ENCODE assay signal across 8 cellular contexts in the genomic region with DNA sequence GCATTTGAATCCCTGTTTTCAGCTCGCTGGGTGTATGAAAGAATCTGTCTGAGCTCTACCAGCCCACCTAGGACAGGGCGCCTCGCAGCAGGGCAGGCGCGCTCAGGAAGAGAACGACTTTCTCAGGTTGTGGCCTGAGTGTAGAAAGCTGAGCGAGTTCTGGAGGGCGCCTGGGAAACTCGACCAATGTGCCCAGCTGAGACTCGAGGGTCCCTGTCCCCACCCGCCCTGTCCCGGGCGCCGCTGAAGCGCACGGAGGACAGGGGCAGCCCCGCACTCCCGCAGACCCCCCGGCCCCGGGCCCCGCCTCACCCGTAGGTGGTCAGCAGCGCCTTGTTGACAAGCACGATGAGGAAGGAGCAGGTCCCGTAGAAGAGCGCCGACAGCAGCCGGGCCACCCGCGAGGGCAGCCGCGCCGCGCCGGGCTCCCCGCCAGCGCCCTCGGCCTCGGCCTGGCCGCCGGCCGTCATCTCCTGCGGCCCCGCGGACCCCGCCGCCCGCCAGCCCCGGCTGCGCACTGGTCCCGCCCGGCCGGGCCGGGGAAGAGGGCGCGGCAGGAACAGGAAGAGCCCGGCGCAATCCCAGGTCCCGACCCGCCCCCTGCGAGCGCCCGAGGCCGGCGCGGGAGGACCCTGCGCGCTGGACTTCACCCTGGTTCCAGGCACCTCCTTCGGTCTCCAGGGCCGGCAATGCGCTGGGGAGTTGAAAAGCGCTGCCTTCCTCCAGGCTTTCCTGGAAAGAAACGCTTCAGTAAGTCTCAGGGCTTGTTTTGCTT. TPM values are rescaled to one million over a fixed set of nuclear protein-coding genes. Genes with fewer than 3 reads are reported as not detected.
DNase-seq lines count a peak whose midpoint lies in the region; ATAC-seq and TF ChIP-seq lines count a peak whose summit lies in the region.

A gene (minus strand): TSS at position 547 of the 775 bp plus-strand sequence. CDS start 77 bp downstream, at position 470.

- H3K36me3 Mint-ChIP-seq in GM23338 (ENCODE audit: low read depth) = peaks cover 13% of the 10 kb centered on the region; the same call in 2 of the 3 replicates

- peaks cover 3% of the 10 kb centered on the region for H3F3A ChIP-seq in GM23338 (replicated peaks; ENCODE audit: low read depth)

- H2AFZ ChIP-seq in GM23338 = peak within 1 kb of the TSS; percentile 97

- H3K27me3 Mint-ChIP-seq in GM23338 (ENCODE audit: insufficient read depth, low read depth, poor library complexity) = peaks cover 8% of the 10 kb centered on the region

- no peaks in the 10 kb centered on the region for H3K9me3 Mint-ChIP-seq in GM23338

- H3K79me2 ChIP-seq in GM23338 (replicated peaks; ENCODE audit: insufficient read depth) = no peaks in the 10 kb centered on the region

- peaks cover 14% of the 10 kb centered on the region; the same call in 1 of the 2 replicates for H3K36me3 ChIP-seq in GM23338 (ENCODE audit: insufficient read depth)

- peak within 1 kb of the TSS; percentile 86 for H3K4me3 Mint-ChIP-seq in GM23338

- peaks cover 18% of the 10 kb centered on the region; the same call in 2 of the 3 replicates for H3K4me1 Mint-ChIP-seq in GM23338

- H3K27ac Mint-ChIP-seq in GM23338 = no peak within 1 kb of the TSS; the same call in 1 of the 2 replicates

- H4K20me1 ChIP-seq in GM23338 (replicated peaks; ENCODE audit: insufficient read depth) = no peaks in the 10 kb centered on the region

- no peaks in the 10 kb centered on the region for H3K9me2 ChIP-seq in GM23338 (ENCODE audit: insufficient read depth)

- DNase-seq in C1 segment of cervical spinal cord (lab: John Stamatoyannopoulos, UW) (peak in 10 of 14 donors; percentile 18 to 77 (median 57)), GM23338 (ENCODE audit: low spot score) (peak; percentile 88), SW480 (ENCODE audit: low spot score) (peak; percentile 66), islet precursor cell (peak; percentile 87), skeletal muscle cell (ENCODE audit: low read depth) (no peak), NOMO-1 treated with dmso at 0.1 percent for 144 hours (lab: John Stamatoyannopoulos, UW; ENCODE audit: unreplicated experiment) (no peak)

- H3K27ac ChIP-seq in GM23338 (ENCODE audit: low read depth) = 0 out of 2 replicates have a peak within 1 kb of the TSS, but pooled peaks have one; percentile 5
- peak within 1 kb of the TSS; percentile 79 for H3K27ac ChIP-seq in cingulate gyrus (ENCODE audit: low read depth, low read length)

- no peaks in the 10 kb centered on the region for H3K27me3 ChIP-seq in GM23338 (ENCODE audit: insufficient read depth)

- peaks cover 18% of the 10 kb centered on the region for H3K4me1 ChIP-seq in GM23338 (ENCODE audit: insufficient read depth)

- peak within 1 kb of the TSS; percentile 90 for H3K4me2 ChIP-seq in GM23338

- peak within 1 kb of the TSS; percentile 74 for H3K4me3 ChIP-seq in GM23338
- H3K4me3 ChIP-seq in skeletal muscle cell (ENCODE audit: low read depth, low read length) = peak within 1 kb of the TSS; percentile 64

- ATAC-seq in GM23338 (peak; percentile 94), HG02938 (IDR thresholded peaks at IDR 0.05; ENCODE audit: unreplicated experiment) (no peak)

- no peak for TF ChIP-seq CTCF in GM23338 (conservative IDR thresholded peaks at IDR 0.05; ENCODE audit: low read depth in 2 of 2)

TF ChIP-seq in GM23338, 12 proteins besides CTCF, POLR2A, EP300 and RAD21 (continues in another document):
- TF ChIP-seq, protein P1, sequence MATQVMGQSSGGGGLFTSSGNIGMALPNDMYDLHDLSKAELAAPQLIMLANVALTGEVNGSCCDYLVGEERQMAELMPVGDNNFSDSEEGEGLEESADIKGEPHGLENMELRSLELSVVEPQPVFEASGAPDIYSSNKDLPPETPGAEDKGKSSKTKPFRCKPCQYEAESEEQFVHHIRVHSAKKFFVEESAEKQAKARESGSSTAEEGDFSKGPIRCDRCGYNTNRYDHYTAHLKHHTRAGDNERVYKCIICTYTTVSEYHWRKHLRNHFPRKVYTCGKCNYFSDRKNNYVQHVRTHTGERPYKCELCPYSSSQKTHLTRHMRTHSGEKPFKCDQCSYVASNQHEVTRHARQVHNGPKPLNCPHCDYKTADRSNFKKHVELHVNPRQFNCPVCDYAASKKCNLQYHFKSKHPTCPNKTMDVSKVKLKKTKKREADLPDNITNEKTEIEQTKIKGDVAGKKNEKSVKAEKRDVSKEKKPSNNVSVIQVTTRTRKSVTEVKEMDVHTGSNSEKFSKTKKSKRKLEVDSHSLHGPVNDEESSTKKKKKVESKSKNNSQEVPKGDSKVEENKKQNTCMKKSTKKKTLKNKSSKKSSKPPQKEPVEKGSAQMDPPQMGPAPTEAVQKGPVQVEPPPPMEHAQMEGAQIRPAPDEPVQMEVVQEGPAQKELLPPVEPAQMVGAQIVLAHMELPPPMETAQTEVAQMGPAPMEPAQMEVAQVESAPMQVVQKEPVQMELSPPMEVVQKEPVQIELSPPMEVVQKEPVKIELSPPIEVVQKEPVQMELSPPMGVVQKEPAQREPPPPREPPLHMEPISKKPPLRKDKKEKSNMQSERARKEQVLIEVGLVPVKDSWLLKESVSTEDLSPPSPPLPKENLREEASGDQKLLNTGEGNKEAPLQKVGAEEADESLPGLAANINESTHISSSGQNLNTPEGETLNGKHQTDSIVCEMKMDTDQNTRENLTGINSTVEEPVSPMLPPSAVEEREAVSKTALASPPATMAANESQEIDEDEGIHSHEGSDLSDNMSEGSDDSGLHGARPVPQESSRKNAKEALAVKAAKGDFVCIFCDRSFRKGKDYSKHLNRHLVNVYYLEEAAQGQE (IDR thresholded peaks at IDR 0.05; ENCODE audit: unreplicated experiment) = no peak
- TF ChIP-seq JUNB (IDR thresholded peaks at IDR 0.05; ENCODE audit: unreplicated experiment) (no peak), CREB1 (CRISPR knock-in tag; IDR thresholded peaks at IDR 0.05; ENCODE audit: low read depth) (no peak), NANOG (IDR thresholded peaks at IDR 0.05; ENCODE audit: borderline replicate concordance) (no peak), POLR2AphosphoS5 (IDR thresholded peaks at IDR 0.05; ENCODE audit: low read depth) (no peak), EZH2phosphoT487 (IDR thresholded peaks at IDR 0.05; ENCODE audit: unreplicated experiment) (no peak), ZNF114 (CRISPR knock-in tag; IDR thresholded peaks at IDR 0.05) (no peak), STAT1 (IDR thresholded peaks at IDR 0.05; ENCODE audit: unreplicated experiment) (no peak), EZH2 (IDR thresholded peaks at IDR 0.05; ENCODE audit: low read depth, unreplicated experiment) (no peak)
- TF ChIP-seq, protein P2, sequence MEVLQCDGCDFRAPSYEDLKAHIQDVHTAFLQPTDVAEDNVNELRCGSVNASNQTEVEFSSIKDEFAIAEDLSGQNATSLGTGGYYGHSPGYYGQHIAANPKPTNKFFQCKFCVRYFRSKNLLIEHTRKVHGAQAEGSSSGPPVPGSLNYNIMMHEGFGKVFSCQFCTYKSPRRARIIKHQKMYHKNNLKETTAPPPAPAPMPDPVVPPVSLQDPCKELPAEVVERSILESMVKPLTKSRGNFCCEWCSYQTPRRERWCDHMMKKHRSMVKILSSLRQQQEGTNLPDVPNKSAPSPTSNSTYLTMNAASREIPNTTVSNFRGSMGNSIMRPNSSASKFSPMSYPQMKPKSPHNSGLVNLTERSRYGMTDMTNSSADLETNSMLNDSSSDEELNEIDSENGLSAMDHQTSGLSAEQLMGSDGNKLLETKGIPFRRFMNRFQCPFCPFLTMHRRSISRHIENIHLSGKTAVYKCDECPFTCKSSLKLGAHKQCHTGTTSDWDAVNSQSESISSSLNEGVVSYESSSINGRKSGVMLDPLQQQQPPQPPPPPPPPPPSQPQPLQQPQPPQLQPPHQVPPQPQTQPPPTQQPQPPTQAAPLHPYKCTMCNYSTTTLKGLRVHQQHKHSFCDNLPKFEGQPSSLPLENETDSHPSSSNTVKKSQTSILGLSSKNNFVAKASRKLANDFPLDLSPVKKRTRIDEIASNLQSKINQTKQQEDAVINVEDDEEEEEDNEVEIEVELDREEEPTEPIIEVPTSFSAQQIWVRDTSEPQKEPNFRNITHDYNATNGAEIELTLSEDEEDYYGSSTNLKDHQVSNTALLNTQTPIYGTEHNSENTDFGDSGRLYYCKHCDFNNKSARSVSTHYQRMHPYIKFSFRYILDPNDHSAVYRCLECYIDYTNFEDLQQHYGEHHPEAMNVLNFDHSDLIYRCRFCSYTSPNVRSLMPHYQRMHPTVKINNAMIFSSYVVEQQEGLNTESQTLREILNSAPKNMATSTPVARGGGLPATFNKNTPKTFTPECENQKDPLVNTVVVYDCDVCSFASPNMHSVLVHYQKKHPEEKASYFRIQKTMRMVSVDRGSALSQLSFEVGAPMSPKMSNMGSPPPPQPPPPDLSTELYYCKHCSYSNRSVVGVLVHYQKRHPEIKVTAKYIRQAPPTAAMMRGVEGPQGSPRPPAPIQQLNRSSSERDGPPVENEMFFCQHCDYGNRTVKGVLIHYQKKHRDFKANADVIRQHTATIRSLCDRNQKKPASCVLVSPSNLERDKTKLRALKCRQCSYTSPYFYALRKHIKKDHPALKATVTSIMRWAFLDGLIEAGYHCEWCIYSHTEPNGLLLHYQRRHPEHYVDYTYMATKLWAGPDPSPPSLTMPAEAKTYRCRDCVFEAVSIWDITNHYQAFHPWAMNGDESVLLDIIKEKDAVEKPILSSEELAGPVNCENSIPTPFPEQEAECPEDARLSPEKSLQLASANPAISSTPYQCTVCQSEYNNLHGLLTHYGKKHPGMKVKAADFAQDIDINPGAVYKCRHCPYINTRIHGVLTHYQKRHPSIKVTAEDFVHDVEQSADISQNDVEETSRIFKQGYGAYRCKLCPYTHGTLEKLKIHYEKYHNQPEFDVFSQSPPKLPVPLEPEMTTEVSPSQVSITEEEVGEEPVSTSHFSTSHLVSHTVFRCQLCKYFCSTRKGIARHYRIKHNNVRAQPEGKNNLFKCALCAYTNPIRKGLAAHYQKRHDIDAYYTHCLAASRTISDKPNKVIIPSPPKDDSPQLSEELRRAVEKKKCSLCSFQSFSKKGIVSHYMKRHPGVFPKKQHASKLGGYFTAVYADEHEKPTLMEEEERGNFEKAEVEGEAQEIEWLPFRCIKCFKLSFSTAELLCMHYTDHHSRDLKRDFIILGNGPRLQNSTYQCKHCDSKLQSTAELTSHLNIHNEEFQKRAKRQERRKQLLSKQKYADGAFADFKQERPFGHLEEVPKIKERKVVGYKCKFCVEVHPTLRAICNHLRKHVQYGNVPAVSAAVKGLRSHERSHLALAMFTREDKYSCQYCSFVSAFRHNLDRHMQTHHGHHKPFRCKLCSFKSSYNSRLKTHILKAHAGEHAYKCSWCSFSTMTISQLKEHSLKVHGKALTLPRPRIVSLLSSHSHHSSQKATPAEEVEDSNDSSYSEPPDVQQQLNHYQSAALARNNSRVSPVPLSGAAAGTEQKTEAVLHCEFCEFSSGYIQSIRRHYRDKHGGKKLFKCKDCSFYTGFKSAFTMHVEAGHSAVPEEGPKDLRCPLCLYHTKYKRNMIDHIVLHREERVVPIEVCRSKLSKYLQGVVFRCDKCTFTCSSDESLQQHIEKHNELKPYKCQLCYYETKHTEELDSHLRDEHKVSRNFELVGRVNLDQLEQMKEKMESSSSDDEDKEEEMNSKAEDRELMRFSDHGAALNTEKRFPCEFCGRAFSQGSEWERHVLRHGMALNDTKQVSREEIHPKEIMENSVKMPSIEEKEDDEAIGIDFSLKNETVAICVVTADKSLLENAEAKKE (CRISPR knock-in tag; IDR thresholded peaks at IDR 0.05) = no peak

RNA-seq across cellular contexts. Expression of the gene that starts here (rescaled TPM):
- 11.6 and 14.4 TPM in 2 replicates for total RNA-seq in GM23338 (2014; rRNA removed; shearing (Covaris generic))
- 7.8 and 8.2 TPM in 2 replicates for polyA plus RNA-seq in GM23338 (2016; fragmentation: Nextera tagmentation; extraction: Ambion mirVana)

Comparison
In these comparisons a context has a peak if more than half of its experiments do, and no peak if none do; other contexts are left out.
1. DNase-seq: peak in C1 segment of cervical spinal cord (10 of 14), GM23338 (single experiment), SW480 (single experiment) and islet precursor cell (single experiment); none in skeletal muscle cell (single experiment) and NOMO-1 treated with dmso at 0.1 percent for 144 hours (single experiment).